Comparison of ENCODE assay signal across 12 cellular contexts in the genomic region with DNA sequence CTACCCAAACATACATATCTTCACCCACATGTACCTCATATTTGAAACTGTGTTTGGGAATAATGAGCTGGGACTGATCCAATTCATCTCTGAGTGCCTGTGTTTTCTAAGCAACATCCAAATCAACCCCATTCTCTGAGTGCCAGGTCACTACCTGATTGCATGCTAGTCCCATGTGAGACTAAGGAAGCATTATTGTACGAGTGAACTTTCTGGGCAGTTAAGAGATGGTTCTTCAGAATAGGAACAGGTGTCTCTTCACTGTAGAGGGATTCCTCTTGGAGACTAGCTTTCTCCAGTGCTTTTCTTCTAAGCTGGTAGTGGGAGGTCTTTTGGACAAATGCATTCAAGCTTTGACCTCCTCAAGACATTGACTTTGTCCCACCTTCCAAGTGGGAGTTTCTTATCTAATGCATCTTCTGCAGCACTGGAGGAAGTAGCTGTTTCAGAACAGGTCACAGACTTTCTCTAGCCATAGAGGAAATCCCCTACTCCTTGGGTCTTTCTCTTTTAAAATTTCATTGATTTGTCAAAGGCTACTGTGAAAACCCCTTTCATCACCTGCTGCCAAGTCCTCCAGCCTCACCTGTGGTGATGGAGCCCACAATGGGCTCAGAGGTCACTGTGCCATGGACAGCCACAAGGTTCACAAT.
DNase-seq lines count a peak whose midpoint lies in the region; ATAC-seq and TF ChIP-seq lines count a peak whose summit lies in the region.
"Had no signal": no experiment of that assay in that cellular context is flagged by ENCODE, and none has a peak within 500 bp of the region (broad histone marks: within the 10 kb centered on the region; RNA-seq: fewer than 3 reads in every experiment).

No MANE protein-coding gene starts in this region.

- H3K4me3 Mint-ChIP-seq in T-helper 17 cell, result no peak overlapping the region
- H3K4me3 Mint-ChIP-seq in type B pancreatic cell, result no peak overlapping the region
- H3K4me3 Mint-ChIP-seq: brain had no signal

- H3K36me3 Mint-ChIP-seq in T-helper 17 cell (ENCODE audit: low read depth), result no peaks in the 10 kb centered on the region
- no peaks in the 10 kb centered on the region for H3K36me3 Mint-ChIP-seq in type B pancreatic cell
- H3K36me3 Mint-ChIP-seq: brain had no signal

- ATAC-seq in GM19395 (IDR thresholded peaks at IDR 0.05; ENCODE audit: unreplicated experiment), result peak; percentile 85
- peak; percentile 66 for ATAC-seq in HG02763 (IDR thresholded peaks at IDR 0.05; ENCODE audit: unreplicated experiment)
- peak; percentile 53 for ATAC-seq in HG03439 (IDR thresholded peaks at IDR 0.05; ENCODE audit: unreplicated experiment)
- no peak for ATAC-seq in T-helper 17 cell

- no peaks in the 10 kb centered on the region for H3K9me3 ChIP-seq in T-helper 17 cell (ENCODE audit: control insufficient read depth, low read length, poor library complexity, severe bottlenecking)
- H3K9me3 ChIP-seq: SJCRH30 had no signal

- no peak for TF ChIP-seq CTCF in GM13976 (IDR thresholded peaks at IDR 0.05; ENCODE audit: borderline replicate concordance, control extremely low read depth, extremely low read depth, insufficient read depth, missing control alignments)
- TF ChIP-seq CTCF in type B pancreatic cell (conservative IDR thresholded peaks at IDR 0.05), result no peak

- H3K27ac Mint-ChIP-seq in T-helper 17 cell, result no peak overlapping the region
- no peak overlapping the region for H3K27ac Mint-ChIP-seq in type B pancreatic cell
- H3K27ac Mint-ChIP-seq: brain had no signal

- no peaks in the 10 kb centered on the region for H3K9me3 Mint-ChIP-seq in type B pancreatic cell
- H3K9me3 Mint-ChIP-seq: brain had no signal

- peaks cover 2% of the 10 kb centered on the region for H3K4me1 Mint-ChIP-seq in T-helper 17 cell
- H3K4me1 Mint-ChIP-seq in type B pancreatic cell (ENCODE audit: unreplicated experiment), result no peaks in the 10 kb centered on the region
- H3K4me1 Mint-ChIP-seq: brain had no signal

- H3K27me3 Mint-ChIP-seq in T-helper 17 cell (peaks cover 63% of the 10 kb centered on the region), type B pancreatic cell (peaks cover 33% of the 10 kb centered on the region)

- in situ Hi-C loops in GM13976 (cut with MboI; ENCODE audit: low sequenced_read_pairs, unreplicated experiment), result no loop called here

- DNase-seq in GM13976 (ENCODE audit: low spot score), result peak; percentile 48
- no peak for DNase-seq in T-helper 17 cell
- DNase-seq in SHP77 treated with DMSO at 0.1 percent for 48 hours (lab: John Stamatoyannopoulos, UW), result no peak
- no peak for DNase-seq in type B pancreatic cell (ENCODE audit: extremely low spot score, unreplicated experiment)
- DNase-seq in nucleus accumbens (lab: John Stamatoyannopoulos, UW), result no peak
- DNase-seq: DMS53; SJCRH30; stimulated activated CD4-positive, alpha-beta T cell treated with anti-CD3 and anti-CD28 coated beads, Interleukin-2, amount 100 ng/mL, for 24 hours had no signal
